In genomic region chr14:23351681-23352505, GRCh38 we compare ENCODE assay signal across 8 cellular contexts. TPM values are rescaled to one million over a fixed set of nuclear protein-coding genes. Genes with fewer than 3 reads are reported as not detected.
A peak's percentile ranks its signal among the peaks of the same experiment; 100 is the strongest.
DNase-seq lines count a peak whose midpoint lies in the region; ATAC-seq, FAIRE-seq and TF ChIP-seq lines count a peak whose summit lies in the region.

No MANE protein-coding gene starts in this region.

- H3K4me3 ChIP-seq in WERI-Rb-1 (ENCODE audit: low read depth, low read length) = peak overlapping the region; percentile 44

- H3K27me3 ChIP-seq in WERI-Rb-1 (ENCODE audit: insufficient read depth, low read depth, severe bottlenecking) = no peaks in the 10 kb centered on the region

- TF ChIP-seq CTCF in GM10266 (IDR thresholded peaks at IDR 0.05; ENCODE audit: control insufficient read depth, insufficient read depth, low read depth, missing control alignments) (no peak), WERI-Rb-1 (IDR thresholded peaks at IDR 0.05; ENCODE audit: low read depth, low read length) (peak; percentile 65)

- no peaks in the 10 kb centered on the region for H3K9me3 ChIP-seq in WERI-Rb-1 (ENCODE audit: severe bottlenecking)

- DNase-seq in GM10266 (ENCODE audit: extremely low spot score) = peak; percentile 33
- peak; percentile 50 for DNase-seq in WERI-Rb-1
- peak; percentile 76 to 81 for DNase-seq in frontal cortex (ENCODE audit: low spot score in 2 of 2)
- peak in 31 of 56 donors; percentile 15 to 81 (median 55) for DNase-seq in nucleus accumbens (lab: John Stamatoyannopoulos, UW)
- no peak for DNase-seq in NCI-H1694 treated with DMSO at 0.1 percent for 48 hours (lab: John Stamatoyannopoulos, UW)
- no peak for DNase-seq in NCI-H2081 (lab: John Stamatoyannopoulos, UW)

- no peak for ATAC-seq in HG02588 (IDR thresholded peaks at IDR 0.05; ENCODE audit: unreplicated experiment)
- ATAC-seq in HG03571 (IDR thresholded peaks at IDR 0.05; ENCODE audit: unreplicated experiment) = no peak

- FAIRE-seq in frontal cortex (lab: Jason Lieb, UNC) = no peak

- H3K36me3 ChIP-seq in WERI-Rb-1 = peaks cover 18% of the 10 kb centered on the region

- H3K27ac ChIP-seq in WERI-Rb-1 = peak overlapping the region; percentile 56

RNA-seq across cellular contexts. Expression of gene SLC22A17, which starts 0.8 kb away (rescaled TPM):
- 154 TPM for total RNA-seq in frontal cortex

RNA-seq across cellular contexts. Expression of gene EFS, which starts 13.1 kb away (rescaled TPM):
- 6.9 TPM for total RNA-seq in frontal cortex

RNA-seq across cellular contexts. Expression of gene IL25, which starts 20.7 kb away (rescaled TPM):
- total RNA-seq in frontal cortex = not detected

RNA-seq across cellular contexts. Expression of gene CMTM5, which starts 25.0 kb away (rescaled TPM):
- total RNA-seq in frontal cortex = 1.6 TPM

RNA-seq across cellular contexts. Expression of gene PABPN1, which starts 30.6 kb away (rescaled TPM):
- 70.1 TPM for total RNA-seq in frontal cortex

Comparison
In these comparisons a context has a peak if more than half of its experiments do, and no peak if none do; other contexts are left out.
1. DNase-seq: peak in GM10266 (single experiment), WERI-Rb-1 (single experiment), frontal cortex (2 of 2) and nucleus accumbens (31 of 56); none in NCI-H1694 treated with DMSO at 0.1 percent for 48 hours (single experiment) and NCI-H2081 (0 of 2).